In genomic region chr9:2242778-2243395, GRCh38 we compare ENCODE assay signal across 10 cellular contexts.
DNase-seq lines count a peak whose midpoint lies in the region; ATAC-seq and TF ChIP-seq lines count a peak whose summit lies in the region.
"Had no signal": no experiment of that assay in that cellular context is flagged by ENCODE, and none has a peak within 500 bp of the region (broad histone marks: within the 10 kb centered on the region; RNA-seq: fewer than 3 reads in every experiment).

No MANE protein-coding gene starts in this region.

- WGBS in hepatocyte (ENCODE audit: low lambda C conversion rate, missing lambda C conversion rate) = 35% methylated on average over 11 of the region's 11 CpGs
- 55 to 64% (median 57%) methylated on average over 11 of the region's 11 CpGs for WGBS in spleen, 5 donors

- TF ChIP-seq CTCF in hepatocyte (IDR thresholded peaks at IDR 0.05; ENCODE audit: poor library complexity) = no peak
- no peak for TF ChIP-seq CTCF in spleen (IDR thresholded peaks at IDR 0.05 in 8 of 11, conservative IDR thresholded peaks at IDR 0.05 in 3 of 11)

- H3K36me3 ChIP-seq in hepatocyte (replicated peaks; ENCODE audit: insufficient read depth, low read depth) = no peaks in the 10 kb centered on the region
- H3K36me3 ChIP-seq in spleen = no peaks in the 10 kb centered on the region

- no peaks in the 10 kb centered on the region for H3K79me2 ChIP-seq in hepatocyte

- peaks cover 32% of the 10 kb centered on the region for H3K27me3 Mint-ChIP-seq in activated T-helper 2 cell treated with anti-CD3 and anti-CD28 coated beads, Interferon-gamma antibody, Interleukin-2, Interleukin-4, amounts not matched to agents 10 μg/mL and 5 μg/mL and 100 μg/mL, durations not matched to agents 14 hours and 24 hours and 36 hours (ENCODE audit: low read depth)

- no peaks in the 10 kb centered on the region for H3K9me3 Mint-ChIP-seq in activated T-helper 2 cell treated with anti-CD3 and anti-CD28 coated beads, Interferon-gamma antibody, Interleukin-2, Interleukin-4, amounts not matched to agents 10 μg/mL and 5 μg/mL and 100 μg/mL, durations not matched to agents 14 hours and 24 hours and 36 hours

- H3K27ac Mint-ChIP-seq in activated T-helper 2 cell treated with anti-CD3 and anti-CD28 coated beads, Interferon-gamma antibody, Interleukin-2, Interleukin-4, amounts not matched to agents 10 μg/mL and 5 μg/mL and 100 μg/mL, durations not matched to agents 14 hours and 24 hours and 36 hours = no peak overlapping the region

- H3K27me3 ChIP-seq in hepatocyte (no peaks in the 10 kb centered on the region), spleen (replicated peaks in 1 of 7) (peaks cover 0 to 5% (median 0%) of the 10 kb centered on the region in 7 donors)

- peak overlapping the region; percentile 72 for H2AFZ ChIP-seq in hepatocyte

- DNase-seq in NCI-H510A treated with DMSO at 0.1 percent for 48 hours (lab: John Stamatoyannopoulos, UW) (peak; percentile 72), NCI-H510A (lab: John Stamatoyannopoulos, UW) (no peak), hepatocyte (ENCODE audit: low spot score) (peak; percentile 54), spleen (no peak), cortex of kidney (lab: John Stamatoyannopoulos, UW) (no peak)
- no peak for DNase-seq in activated T-helper 2 cell treated with anti-CD3 and anti-CD28 coated beads, Interferon-gamma antibody, Interleukin-2, Interleukin-4, amounts not matched to agents 10 μg/mL and 5 μg/mL and 100 μg/mL, durations not matched to agents 14 hours and 24 hours and 36 hours (ENCODE audit: low spot score)
- DNase-seq: CD4-positive, CD25-positive, alpha-beta regulatory T cell had no signal

- H3K27ac ChIP-seq in hepatocyte (peak overlapping the region; percentile 84), spleen (peak overlapping the region in 6 of 8 donors; percentile 46 to 67 (median 64))
- H3K27ac ChIP-seq: SK-N-MC had no signal

- H3K4me1 Mint-ChIP-seq in activated T-helper 2 cell treated with anti-CD3 and anti-CD28 coated beads, Interferon-gamma antibody, Interleukin-2, Interleukin-4, amounts not matched to agents 10 μg/mL and 5 μg/mL and 100 μg/mL, durations not matched to agents 14 hours and 24 hours and 36 hours (ENCODE audit: low read depth) = peaks cover 11% of the 10 kb centered on the region

- ATAC-seq in HG02884 (IDR thresholded peaks at IDR 0.05; ENCODE audit: unreplicated experiment) (no peak), HG03097 (IDR thresholded peaks at IDR 0.05; ENCODE audit: low FRiP score, unreplicated experiment) (no peak)

- H3K36me3 Mint-ChIP-seq in activated T-helper 2 cell treated with anti-CD3 and anti-CD28 coated beads, Interferon-gamma antibody, Interleukin-2, Interleukin-4, amounts not matched to agents 10 μg/mL and 5 μg/mL and 100 μg/mL, durations not matched to agents 14 hours and 24 hours and 36 hours (ENCODE audit: low read depth) = no peaks in the 10 kb centered on the region
- H3K36me3 Mint-ChIP-seq: CD4-positive, CD25-positive, alpha-beta regulatory T cell had no signal

- peak overlapping the region; percentile 89 for H3K4me2 ChIP-seq in hepatocyte

- peaks cover 18% of the 10 kb centered on the region for H3K4me1 ChIP-seq in hepatocyte (ENCODE audit: insufficient read depth)
- H3K4me1 ChIP-seq in spleen = peaks cover 0 to 32% (median 20%) of the 10 kb centered on the region in 6 donors

- H3K4me3 ChIP-seq in hepatocyte (peak overlapping the region; percentile 56), spleen (peak overlapping the region; percentile 32 to 69 (median 38))

- no peaks in the 10 kb centered on the region for H4K20me1 ChIP-seq in hepatocyte (ENCODE audit: insufficient read depth, poor library complexity, severe bottlenecking)

- H3K4me3 Mint-ChIP-seq in activated T-helper 2 cell treated with anti-CD3 and anti-CD28 coated beads, Interferon-gamma antibody, Interleukin-2, Interleukin-4, amounts not matched to agents 10 μg/mL and 5 μg/mL and 100 μg/mL, durations not matched to agents 14 hours and 24 hours and 36 hours (ENCODE audit: low read depth) = peak overlapping the region; percentile 76

- H3K9me3 ChIP-seq in hepatocyte (ENCODE audit: low read depth) = no peaks in the 10 kb centered on the region
- H3K9me3 ChIP-seq in spleen = peaks cover 0 to 8% (median 5%) of the 10 kb centered on the region in 8 donors

- no peaks in the 10 kb centered on the region for H3K9me2 ChIP-seq in hepatocyte (replicated peaks; ENCODE audit: insufficient read depth)

- intact Hi-C loops in activated T-helper 2 cell treated with anti-CD3 and anti-CD28 coated beads, Interferon-gamma antibody, Interleukin-2, Interleukin-4, amounts not matched to agents 10 μg/mL and 5 μg/mL and 100 μg/mL, durations not matched to agents 14 hours and 24 hours and 36 hours (cut with micrococcal nuclease) = loop anchor here (5.0 kb wide), 1 partner anchor 414 kb away; no protein-coding TSS in a partner anchor
- intact Hi-C loops in spleen (cut with DNase I; ENCODE audit: low total_unique reads) = no loop called here

- TF ChIP-seq POLR2A in spleen (IDR thresholded peaks at IDR 0.05) = no peak

Comparison
In these comparisons a context has a peak if more than half of its experiments do, and no peak if none do; other contexts are left out.
1. DNase-seq: peak in NCI-H510A treated with DMSO at 0.1 percent for 48 hours (single experiment) and hepatocyte (single experiment); none in NCI-H510A (single experiment), activated T-helper 2 cell treated with anti-CD3 and anti-CD28 coated beads, Interferon-gamma antibody, Interleukin-2, Interleukin-4, amounts not matched to agents 10 μg/mL and 5 μg/mL and 100 μg/mL, durations not matched to agents 14 hours and 24 hours and 36 hours (single experiment), spleen (single experiment) and cortex of kidney (single experiment).